In genomic region chr2:98737848-98738247, GRCh38 we compare ENCODE assay signal across 21 cellular contexts. TPM values are rescaled to one million over a fixed set of nuclear protein-coding genes. Genes with fewer than 3 reads are reported as not detected.
DNase-seq lines count a peak whose midpoint lies in the region; ATAC-seq and TF ChIP-seq lines count a peak whose summit lies in the region.
"Had no signal": no experiment of that assay in that cellular context is flagged by ENCODE, and none has a peak within 500 bp of the region (broad histone marks: within the 10 kb centered on the region; RNA-seq: fewer than 3 reads in every experiment).

No MANE protein-coding gene starts in this region.

- peak overlapping the region; percentile 34 for H3K27ac Mint-ChIP-seq in activated CD4-positive, alpha-beta T cell treated with anti-CD3 and anti-CD28 coated beads for 36 hours
- H3K27ac Mint-ChIP-seq in stimulated activated naive CD8-positive, alpha-beta T cell treated with anti-CD3 and anti-CD28 coated beads, Interleukin-15, Interleukin-2, amounts not matched to agents 100 ng/mL and 50 ng/mL, for 24 hours = peak overlapping the region; percentile 7
- H3K27ac Mint-ChIP-seq in dendritic cell treated with granulocyte-macrophage colony-stimulating factor and Interleukin-4, amounts not matched to agents 40 ng/mL and 50 ng/mL, for 4 days = peak overlapping the region; percentile 33
- H3K27ac Mint-ChIP-seq in chondrocyte (ENCODE audit: unreplicated experiment) = no peak overlapping the region
- H3K27ac Mint-ChIP-seq: stimulated activated memory B cell treated with anti-CD40 and anti-IgM and Interleukin-4, amounts not matched to agents 10 μg/mL and 1 μg/mL and 100 μg/mL, for 72 hours had no signal

- no peak for DNase-seq in activated CD4-positive, alpha-beta T cell treated with anti-CD3 and anti-CD28 coated beads for 36 hours
- no peak for DNase-seq in activated CD4-positive, alpha-beta T cell treated with anti-CD3 and anti-CD28 coated beads, Interleukin-2, amount 50 U/mL, for 48 hours
- DNase-seq in stimulated activated naive CD8-positive, alpha-beta T cell treated with anti-CD3 and anti-CD28 coated beads, Interleukin-15, Interleukin-2, amounts not matched to agents 100 U/mL and 50 U/mL, for 24 hours = no peak
- DNase-seq in foreskin keratinocyte (no peak), caudate nucleus (lab: John Stamatoyannopoulos, UW) (no peak), chondrocyte (ENCODE audit: low spot score) (no peak)
- DNase-seq: activated CD4-positive, alpha-beta T cell treated with anti-CD3 and anti-CD28 coated beads for 1 hour; erythroblast; mammary epithelial cell; ovary; PC-9; SK-N-SH; stimulated activated CD4-positive, alpha-beta T cell treated with anti-CD3 and anti-CD28 coated beads, Interleukin-15, amount 100 ng/mL, for 24 hours; stimulated activated CD4-positive, alpha-beta T cell treated with anti-CD3 and anti-CD28 coated beads, Interleukin-4, amount 100 ng/mL, for 4 hours had no signal

- POLR2A ChIA-PET in activated CD4-positive, alpha-beta T cell treated with anti-CD3 and anti-CD28 coated beads for 36 hours (lab: Charles Lee) = no interaction called here

- intact Hi-C loops in activated CD4-positive, alpha-beta T cell treated with anti-CD3 and anti-CD28 coated beads for 36 hours (cut with DNase I, micrococcal nuclease) = loop anchor here (2.0 kb wide), 2 partner anchors 23 to 33 kb away; no protein-coding TSS in a partner anchor
- intact Hi-C loops in dendritic cell treated with granulocyte-macrophage colony-stimulating factor and Interleukin-4, amounts not matched to agents 40 ng/mL and 50 ng/mL, for 4 days (cut with micrococcal nuclease) = no loop called here

- no peak for ATAC-seq in activated CD4-positive, alpha-beta T cell treated with anti-CD3 and anti-CD28 coated beads for 36 hours
- ATAC-seq in stimulated activated naive CD8-positive, alpha-beta T cell treated with anti-CD3 and anti-CD28 coated beads, Interleukin-15, Interleukin-2, amounts not matched to agents 100 U/mL and 50 U/mL, for 24 hours = no peak
- no peak for ATAC-seq in foreskin keratinocyte
- ATAC-seq: Right ventricle myocardium inferior; stimulated activated memory B cell treated with anti-CD40 and anti-IgM and Interleukin-4, amounts not matched to agents 10 μg/mL and 1 μg/mL and 100 μg/mL, for 72 hours had no signal

- peaks cover 4% of the 10 kb centered on the region for H3K4me1 ChIP-seq in foreskin keratinocyte

- peaks cover 12% of the 10 kb centered on the region for H3K27me3 ChIP-seq in foreskin keratinocyte
- H3K27me3 ChIP-seq: ovary had no signal

- H3K27ac ChIP-seq in foreskin keratinocyte (no peak overlapping the region), caudate nucleus (ENCODE audit: low read depth, low read length) (no peak overlapping the region)
- H3K27ac ChIP-seq: C4-2B, ovary, PC-9 had no signal

- peaks cover 4% of the 10 kb centered on the region for H3K9me3 Mint-ChIP-seq in activated CD4-positive, alpha-beta T cell treated with anti-CD3 and anti-CD28 coated beads for 36 hours (ENCODE audit: low read depth)
- H3K9me3 Mint-ChIP-seq in stimulated activated naive CD8-positive, alpha-beta T cell treated with anti-CD3 and anti-CD28 coated beads, Interleukin-15, Interleukin-2, amounts not matched to agents 100 ng/mL and 50 ng/mL, for 24 hours = no peaks in the 10 kb centered on the region
- peaks cover 14% of the 10 kb centered on the region for H3K9me3 Mint-ChIP-seq in dendritic cell treated with granulocyte-macrophage colony-stimulating factor and Interleukin-4, amounts not matched to agents 40 ng/mL and 50 ng/mL, for 4 days
- H3K9me3 Mint-ChIP-seq in chondrocyte (ENCODE audit: low read depth) = no peaks in the 10 kb centered on the region
- H3K9me3 Mint-ChIP-seq: activated T-helper 2 cell treated with anti-CD3 and anti-CD28 coated beads, Interferon-gamma antibody, Interleukin-2, Interleukin-4, amounts not matched to agents 10 μg/mL and 5 μg/mL and 100 μg/mL, durations not matched to agents 14 hours and 24 hours and 36 hours; neural crest cell; stimulated activated memory B cell treated with anti-CD40 and anti-IgM and Interleukin-4, amounts not matched to agents 10 μg/mL and 1 μg/mL and 100 μg/mL, for 72 hours had no signal

- CTCF ChIA-PET in activated CD4-positive, alpha-beta T cell treated with anti-CD3 and anti-CD28 coated beads for 36 hours (lab: Charles Lee) = interaction anchor here (0.6 to 2.4 kb wide), 8 partner anchors 10 to 101 kb away, joined by 3 to 10 read pairs (median 4); no protein-coding TSS in a partner anchor

- no peak overlapping the region for H3K4me3 Mint-ChIP-seq in activated CD4-positive, alpha-beta T cell treated with anti-CD3 and anti-CD28 coated beads for 36 hours
- no peak overlapping the region for H3K4me3 Mint-ChIP-seq in stimulated activated naive CD8-positive, alpha-beta T cell treated with anti-CD3 and anti-CD28 coated beads, Interleukin-15, Interleukin-2, amounts not matched to agents 100 ng/mL and 50 ng/mL, for 24 hours
- H3K4me3 Mint-ChIP-seq in dendritic cell treated with granulocyte-macrophage colony-stimulating factor and Interleukin-4, amounts not matched to agents 40 ng/mL and 50 ng/mL, for 4 days = no peak overlapping the region
- H3K4me3 Mint-ChIP-seq in chondrocyte (ENCODE audit: unreplicated experiment) = no peak overlapping the region
- H3K4me3 Mint-ChIP-seq: neural crest cell; stimulated activated memory B cell treated with anti-CD40 and anti-IgM and Interleukin-4, amounts not matched to agents 10 μg/mL and 1 μg/mL and 100 μg/mL, for 72 hours had no signal

- TF ChIP-seq CTCF in foreskin keratinocyte (conservative IDR thresholded peaks at IDR 0.05) (no peak), chondrocyte (IDR thresholded peaks at IDR 0.05) (no peak)

- H3K27me3 Mint-ChIP-seq in activated CD4-positive, alpha-beta T cell treated with anti-CD3 and anti-CD28 coated beads for 36 hours = no peaks in the 10 kb centered on the region
- no peaks in the 10 kb centered on the region for H3K27me3 Mint-ChIP-seq in stimulated activated naive CD8-positive, alpha-beta T cell treated with anti-CD3 and anti-CD28 coated beads, Interleukin-15, Interleukin-2, amounts not matched to agents 100 ng/mL and 50 ng/mL, for 24 hours
- H3K27me3 Mint-ChIP-seq in dendritic cell treated with granulocyte-macrophage colony-stimulating factor and Interleukin-4, amounts not matched to agents 40 ng/mL and 50 ng/mL, for 4 days = no peaks in the 10 kb centered on the region
- peaks cover 57% of the 10 kb centered on the region for H3K27me3 Mint-ChIP-seq in chondrocyte (ENCODE audit: low read depth)
- H3K27me3 Mint-ChIP-seq: stimulated activated memory B cell treated with anti-CD40 and anti-IgM and Interleukin-4, amounts not matched to agents 10 μg/mL and 1 μg/mL and 100 μg/mL, for 72 hours had no signal

- peaks cover 64% of the 10 kb centered on the region for H3K4me1 Mint-ChIP-seq in activated CD4-positive, alpha-beta T cell treated with anti-CD3 and anti-CD28 coated beads for 36 hours
- peaks cover 70% of the 10 kb centered on the region for H3K4me1 Mint-ChIP-seq in stimulated activated naive CD8-positive, alpha-beta T cell treated with anti-CD3 and anti-CD28 coated beads, Interleukin-15, Interleukin-2, amounts not matched to agents 100 ng/mL and 50 ng/mL, for 24 hours (ENCODE audit: low read depth)
- peaks cover 53% of the 10 kb centered on the region for H3K4me1 Mint-ChIP-seq in dendritic cell treated with granulocyte-macrophage colony-stimulating factor and Interleukin-4, amounts not matched to agents 40 ng/mL and 50 ng/mL, for 4 days (ENCODE audit: low read depth)
- no peaks in the 10 kb centered on the region for H3K4me1 Mint-ChIP-seq in chondrocyte (ENCODE audit: low read depth)

- H3K36me3 Mint-ChIP-seq in activated CD4-positive, alpha-beta T cell treated with anti-CD3 and anti-CD28 coated beads for 36 hours (ENCODE audit: low read depth) = peaks cover 4% of the 10 kb centered on the region
- H3K36me3 Mint-ChIP-seq in stimulated activated naive CD8-positive, alpha-beta T cell treated with anti-CD3 and anti-CD28 coated beads, Interleukin-15, Interleukin-2, amounts not matched to agents 100 ng/mL and 50 ng/mL, for 24 hours (ENCODE audit: low read depth) = no peaks in the 10 kb centered on the region
- H3K36me3 Mint-ChIP-seq in dendritic cell treated with granulocyte-macrophage colony-stimulating factor and Interleukin-4, amounts not matched to agents 40 ng/mL and 50 ng/mL, for 4 days (ENCODE audit: low read depth) = peaks cover 29% of the 10 kb centered on the region
- peaks cover 2% of the 10 kb centered on the region for H3K36me3 Mint-ChIP-seq in chondrocyte (ENCODE audit: low read depth)
- H3K36me3 Mint-ChIP-seq: stimulated activated memory B cell treated with anti-CD40 and anti-IgM and Interleukin-4, amounts not matched to agents 10 μg/mL and 1 μg/mL and 100 μg/mL, for 72 hours had no signal

RNA-seq across cellular contexts. Expression of gene MGAT4A, which starts 6.9 kb away (rescaled TPM):
- 10 to 100 TPM; 49.4 to 67.5 TPM for total RNA-seq in activated CD4-positive, alpha-beta T cell treated with anti-CD3 and anti-CD28 coated beads for 36 hours
- total RNA-seq in foreskin keratinocyte = 0.31 and 0.63 TPM in 2 replicates
- polyA plus RNA-seq in foreskin keratinocyte = 0.17 and 0.26 TPM in 2 replicates
- 1.7 to 2.2 TPM (median 2.1 TPM) in 3 replicates for total RNA-seq in chondrocyte

Comparison
In these comparisons a context has a peak if more than half of its experiments do, and no peak if none do; other contexts are left out.
1. RNA of gene MGAT4A, which starts 6.9 kb away (total RNA-seq): 49.4 to 67.5 TPM in activated CD4-positive, alpha-beta T cell treated with anti-CD3 and anti-CD28 coated beads for 36 hours; 1.7 to 2.2 TPM in chondrocyte and 0.31 to 0.63 TPM in foreskin keratinocyte; every median in the first group is over 10 times any median in the second.